ENCODE assay signal across 1 cellular context in the genomic region with DNA sequence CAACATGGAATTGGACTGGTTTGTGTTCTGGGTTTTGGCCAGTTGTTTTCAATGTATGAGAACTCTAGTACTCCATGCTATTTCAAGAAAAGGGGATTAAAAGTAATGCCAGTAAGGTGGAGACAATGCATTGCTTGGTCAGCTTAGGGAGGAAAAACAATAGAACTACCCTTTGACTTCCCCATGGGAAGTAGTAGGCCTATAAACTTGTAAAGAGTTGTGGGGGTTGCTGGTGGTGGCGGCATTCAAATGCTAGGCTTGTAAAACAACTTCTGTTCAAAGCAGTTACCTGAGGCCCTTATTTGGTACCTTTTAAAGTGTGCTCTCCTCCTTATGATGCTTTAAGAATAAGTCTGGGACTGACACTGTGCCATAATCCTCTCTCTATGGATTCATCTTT.
TF ChIP-seq lines count a peak whose summit lies in the region.

No MANE protein-coding gene starts in this region.

TF ChIP-seq in GM23338, 12 proteins besides CTCF, POLR2A, EP300 and RAD21 (continued from another document):
- TF ChIP-seq, protein P1, sequence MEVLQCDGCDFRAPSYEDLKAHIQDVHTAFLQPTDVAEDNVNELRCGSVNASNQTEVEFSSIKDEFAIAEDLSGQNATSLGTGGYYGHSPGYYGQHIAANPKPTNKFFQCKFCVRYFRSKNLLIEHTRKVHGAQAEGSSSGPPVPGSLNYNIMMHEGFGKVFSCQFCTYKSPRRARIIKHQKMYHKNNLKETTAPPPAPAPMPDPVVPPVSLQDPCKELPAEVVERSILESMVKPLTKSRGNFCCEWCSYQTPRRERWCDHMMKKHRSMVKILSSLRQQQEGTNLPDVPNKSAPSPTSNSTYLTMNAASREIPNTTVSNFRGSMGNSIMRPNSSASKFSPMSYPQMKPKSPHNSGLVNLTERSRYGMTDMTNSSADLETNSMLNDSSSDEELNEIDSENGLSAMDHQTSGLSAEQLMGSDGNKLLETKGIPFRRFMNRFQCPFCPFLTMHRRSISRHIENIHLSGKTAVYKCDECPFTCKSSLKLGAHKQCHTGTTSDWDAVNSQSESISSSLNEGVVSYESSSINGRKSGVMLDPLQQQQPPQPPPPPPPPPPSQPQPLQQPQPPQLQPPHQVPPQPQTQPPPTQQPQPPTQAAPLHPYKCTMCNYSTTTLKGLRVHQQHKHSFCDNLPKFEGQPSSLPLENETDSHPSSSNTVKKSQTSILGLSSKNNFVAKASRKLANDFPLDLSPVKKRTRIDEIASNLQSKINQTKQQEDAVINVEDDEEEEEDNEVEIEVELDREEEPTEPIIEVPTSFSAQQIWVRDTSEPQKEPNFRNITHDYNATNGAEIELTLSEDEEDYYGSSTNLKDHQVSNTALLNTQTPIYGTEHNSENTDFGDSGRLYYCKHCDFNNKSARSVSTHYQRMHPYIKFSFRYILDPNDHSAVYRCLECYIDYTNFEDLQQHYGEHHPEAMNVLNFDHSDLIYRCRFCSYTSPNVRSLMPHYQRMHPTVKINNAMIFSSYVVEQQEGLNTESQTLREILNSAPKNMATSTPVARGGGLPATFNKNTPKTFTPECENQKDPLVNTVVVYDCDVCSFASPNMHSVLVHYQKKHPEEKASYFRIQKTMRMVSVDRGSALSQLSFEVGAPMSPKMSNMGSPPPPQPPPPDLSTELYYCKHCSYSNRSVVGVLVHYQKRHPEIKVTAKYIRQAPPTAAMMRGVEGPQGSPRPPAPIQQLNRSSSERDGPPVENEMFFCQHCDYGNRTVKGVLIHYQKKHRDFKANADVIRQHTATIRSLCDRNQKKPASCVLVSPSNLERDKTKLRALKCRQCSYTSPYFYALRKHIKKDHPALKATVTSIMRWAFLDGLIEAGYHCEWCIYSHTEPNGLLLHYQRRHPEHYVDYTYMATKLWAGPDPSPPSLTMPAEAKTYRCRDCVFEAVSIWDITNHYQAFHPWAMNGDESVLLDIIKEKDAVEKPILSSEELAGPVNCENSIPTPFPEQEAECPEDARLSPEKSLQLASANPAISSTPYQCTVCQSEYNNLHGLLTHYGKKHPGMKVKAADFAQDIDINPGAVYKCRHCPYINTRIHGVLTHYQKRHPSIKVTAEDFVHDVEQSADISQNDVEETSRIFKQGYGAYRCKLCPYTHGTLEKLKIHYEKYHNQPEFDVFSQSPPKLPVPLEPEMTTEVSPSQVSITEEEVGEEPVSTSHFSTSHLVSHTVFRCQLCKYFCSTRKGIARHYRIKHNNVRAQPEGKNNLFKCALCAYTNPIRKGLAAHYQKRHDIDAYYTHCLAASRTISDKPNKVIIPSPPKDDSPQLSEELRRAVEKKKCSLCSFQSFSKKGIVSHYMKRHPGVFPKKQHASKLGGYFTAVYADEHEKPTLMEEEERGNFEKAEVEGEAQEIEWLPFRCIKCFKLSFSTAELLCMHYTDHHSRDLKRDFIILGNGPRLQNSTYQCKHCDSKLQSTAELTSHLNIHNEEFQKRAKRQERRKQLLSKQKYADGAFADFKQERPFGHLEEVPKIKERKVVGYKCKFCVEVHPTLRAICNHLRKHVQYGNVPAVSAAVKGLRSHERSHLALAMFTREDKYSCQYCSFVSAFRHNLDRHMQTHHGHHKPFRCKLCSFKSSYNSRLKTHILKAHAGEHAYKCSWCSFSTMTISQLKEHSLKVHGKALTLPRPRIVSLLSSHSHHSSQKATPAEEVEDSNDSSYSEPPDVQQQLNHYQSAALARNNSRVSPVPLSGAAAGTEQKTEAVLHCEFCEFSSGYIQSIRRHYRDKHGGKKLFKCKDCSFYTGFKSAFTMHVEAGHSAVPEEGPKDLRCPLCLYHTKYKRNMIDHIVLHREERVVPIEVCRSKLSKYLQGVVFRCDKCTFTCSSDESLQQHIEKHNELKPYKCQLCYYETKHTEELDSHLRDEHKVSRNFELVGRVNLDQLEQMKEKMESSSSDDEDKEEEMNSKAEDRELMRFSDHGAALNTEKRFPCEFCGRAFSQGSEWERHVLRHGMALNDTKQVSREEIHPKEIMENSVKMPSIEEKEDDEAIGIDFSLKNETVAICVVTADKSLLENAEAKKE (CRISPR knock-in tag; IDR thresholded peaks at IDR 0.05): no peak
- no peak for TF ChIP-seq NANOG (IDR thresholded peaks at IDR 0.05; ENCODE audit: borderline replicate concordance)
- no peak for TF ChIP-seq CREB1 (CRISPR knock-in tag; IDR thresholded peaks at IDR 0.05; ENCODE audit: low read depth)
- TF ChIP-seq STAT1 (IDR thresholded peaks at IDR 0.05; ENCODE audit: unreplicated experiment): no peak
- no peak for TF ChIP-seq ZNF114 (CRISPR knock-in tag; IDR thresholded peaks at IDR 0.05)
- TF ChIP-seq ETS1 (IDR thresholded peaks at IDR 0.05): no peak
- no peak for TF ChIP-seq JUNB (IDR thresholded peaks at IDR 0.05; ENCODE audit: unreplicated experiment)
- no peak for TF ChIP-seq EZH2phosphoT487 (IDR thresholded peaks at IDR 0.05; ENCODE audit: unreplicated experiment)
TF ChIP-seq in GM23338: peak in this region for 0.
